30 cellular contexts compared by ENCODE assay signal in the genomic region with DNA sequence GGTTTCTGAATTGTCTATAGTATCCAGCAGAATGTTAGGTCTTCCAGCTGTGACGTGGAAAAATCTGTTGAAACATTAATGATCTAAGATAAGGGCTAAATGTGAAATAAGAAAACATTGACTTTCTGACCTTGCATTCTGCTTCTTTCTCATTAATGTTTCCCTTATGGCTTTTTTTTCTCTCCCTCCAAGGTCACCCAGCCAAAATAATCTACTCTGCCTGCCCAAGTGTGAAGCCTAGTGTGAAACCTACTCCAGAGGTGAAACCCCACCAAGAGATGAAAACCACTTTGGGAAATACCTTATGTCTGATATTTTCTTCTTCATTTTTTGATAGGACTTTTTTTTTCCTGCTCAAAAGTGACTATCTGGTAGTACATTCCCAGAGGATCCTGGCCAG.
"Had no signal": no experiment of that assay in that cellular context is flagged by ENCODE, and none has a peak within 500 bp of the region (broad histone marks: within the 10 kb centered on the region; RNA-seq: fewer than 3 reads in every experiment).

No MANE protein-coding gene starts in this region.

- H3K4me1 ChIP-seq: colonic mucosa had no signal

- H3K27ac Mint-ChIP-seq: activated CD4-positive, alpha-beta memory T cell treated with anti-CD3 and anti-CD28 coated beads, Interleukin-2, amount 10 ng/mL, durations not matched to agents 7 days and 5 days; activated CD4-positive, alpha-beta T cell treated with anti-CD3 and anti-CD28 coated beads, Interleukin-2, amount 10 ng/mL, durations not matched to agents 7 days and 5 days; activated naive CD4-positive, alpha-beta T cell treated with anti-CD3 and anti-CD28 coated beads, Interleukin-2, amount 10 ng/mL, durations not matched to agents 7 days and 5 days; activated naive CD4-positive, alpha-beta T cell treated with anti-CD3 and anti-CD28 coated beads, Interleukin-2, amount 50 U/mL, for 72 hours; activated naive CD8-positive, alpha-beta T cell treated with anti-CD3 and anti-CD28 coated beads, Interleukin-2, amount 10 ng/mL, durations not matched to agents 7 days and 5 days; activated T-cell treated with anti-CD3 and anti-CD28 coated beads, Interleukin-2, amount 50 U/mL, for 24 hours; activated T-cell treated with anti-CD3 and anti-CD28 coated beads, Interleukin-2, amount 50 U/mL, for 72 hours; brain; endodermal cell had no signal

- H3K4me3 Mint-ChIP-seq: activated CD4-positive, alpha-beta memory T cell treated with anti-CD3 and anti-CD28 coated beads, Interleukin-2, amount 10 ng/mL, durations not matched to agents 7 days and 5 days; activated CD4-positive, alpha-beta T cell treated with anti-CD3 and anti-CD28 coated beads, Interleukin-2, amount 10 ng/mL, durations not matched to agents 7 days and 5 days; activated naive CD4-positive, alpha-beta T cell treated with anti-CD3 and anti-CD28 coated beads, Interleukin-2, amount 10 ng/mL, durations not matched to agents 7 days and 5 days; activated naive CD8-positive, alpha-beta T cell treated with anti-CD3 and anti-CD28 coated beads, Interleukin-2, amount 10 ng/mL, durations not matched to agents 7 days and 5 days; activated T-cell treated with anti-CD3 and anti-CD28 coated beads, Interleukin-2, amount 50 U/mL, for 24 hours; activated T-cell treated with anti-CD3 and anti-CD28 coated beads, Interleukin-2, amount 50 U/mL, for 72 hours; brain; endodermal cell had no signal

- H3K9me3 ChIP-seq: breast epithelium, colonic mucosa, esophagus muscularis mucosa, gastrocnemius medialis had no signal

- DNase-seq: activated CD4-positive, alpha-beta memory T cell treated with anti-CD3 and anti-CD28 coated beads, Interleukin-2, amount 10 ng/mL, durations not matched to agents 7 days and 5 days; activated CD4-positive, alpha-beta T cell treated with anti-CD3 and anti-CD28 coated beads for 1 hour; activated CD4-positive, alpha-beta T cell treated with anti-CD3 and anti-CD28 coated beads for 4 hours; activated CD4-positive, alpha-beta T cell treated with anti-CD3 and anti-CD28 coated beads, Interleukin-2, amount 10 ng/mL, durations not matched to agents 7 days and 5 days; activated CD4-positive, alpha-beta T cell treated with anti-CD3 and anti-CD28 coated beads, Interleukin-2, amount 50 U/mL, for 4 hours; activated CD8-positive, alpha-beta memory T cell treated with anti-CD3 and anti-CD28 coated beads, Interleukin-2, amount 50 U/mL, for 48 hours; activated gamma-delta T cell; activated naive CD4-positive, alpha-beta T cell; activated naive CD4-positive, alpha-beta T cell treated with anti-CD3 and anti-CD28 coated beads, Interleukin-2, amount 10 ng/mL, durations not matched to agents 7 days and 5 days; activated naive CD8-positive, alpha-beta T cell treated with anti-CD3 and anti-CD28 coated beads, Interleukin-2, amount 10 ng/mL, durations not matched to agents 7 days and 5 days; activated T-cell treated with anti-CD3 and anti-CD28 coated beads for 4 hours; activated T-cell treated with anti-CD3 and anti-CD28 coated beads, Interleukin-2, amount 50 U/mL, for 24 hours; activated T-cell treated with anti-CD3 and anti-CD28 coated beads, Interleukin-2, amount 50 U/mL, for 72 hours; central memory CD4-positive, alpha-beta T cell; cerebellar nuclear complex; colonic mucosa; effector memory CD4-positive, alpha-beta T cell; endodermal cell; erythroblast; foreskin keratinocyte; gastrocnemius medialis; glutamatergic neuron; heart left ventricle; T-helper 2 cell had no signal

- H3K9me3 Mint-ChIP-seq: activated CD4-positive, alpha-beta memory T cell treated with anti-CD3 and anti-CD28 coated beads, Interleukin-2, amount 10 ng/mL, durations not matched to agents 7 days and 5 days; activated CD4-positive, alpha-beta T cell treated with anti-CD3 and anti-CD28 coated beads, Interleukin-2, amount 10 ng/mL, durations not matched to agents 7 days and 5 days; activated naive CD4-positive, alpha-beta T cell treated with anti-CD3 and anti-CD28 coated beads, Interleukin-2, amount 10 ng/mL, durations not matched to agents 7 days and 5 days; activated naive CD4-positive, alpha-beta T cell treated with anti-CD3 and anti-CD28 coated beads, Interleukin-2, amount 50 U/mL, for 72 hours; activated naive CD8-positive, alpha-beta T cell treated with anti-CD3 and anti-CD28 coated beads, Interleukin-2, amount 10 ng/mL, durations not matched to agents 7 days and 5 days; activated T-cell treated with anti-CD3 and anti-CD28 coated beads, Interleukin-2, amount 50 U/mL, for 72 hours had no signal

- ATAC-seq: activated naive CD4-positive, alpha-beta T cell treated with anti-CD3 and anti-CD28 coated beads, Interleukin-2, amount 50 U/mL, for 72 hours; activated T-cell treated with anti-CD3 and anti-CD28 coated beads, Interleukin-2, amount 50 U/mL, for 72 hours; foreskin keratinocyte; gastrocnemius medialis; heart left ventricle had no signal

- H3K27ac ChIP-seq: ascending aorta, breast epithelium, cardiac muscle cell, colonic mucosa, esophagus muscularis mucosa, foreskin keratinocyte, gastrocnemius medialis, heart left ventricle had no signal

- H3K36me3 ChIP-seq: ascending aorta, breast epithelium, cardiac muscle cell, colonic mucosa, esophagus muscularis mucosa, gastrocnemius medialis, heart left ventricle had no signal

- H3K4me3 ChIP-seq: ascending aorta, breast epithelium, cardiac muscle cell, colonic mucosa, esophagus muscularis mucosa, gastrocnemius medialis, heart left ventricle had no signal

- H3K36me3 Mint-ChIP-seq: activated naive CD4-positive, alpha-beta T cell treated with anti-CD3 and anti-CD28 coated beads, Interleukin-2, amount 10 ng/mL, durations not matched to agents 7 days and 5 days; activated naive CD4-positive, alpha-beta T cell treated with anti-CD3 and anti-CD28 coated beads, Interleukin-2, amount 50 U/mL, for 72 hours; activated naive CD8-positive, alpha-beta T cell treated with anti-CD3 and anti-CD28 coated beads, Interleukin-2, amount 10 ng/mL, durations not matched to agents 7 days and 5 days; brain had no signal

- H3K27me3 ChIP-seq: ascending aorta, breast epithelium, cardiac muscle cell, colonic mucosa, esophagus muscularis mucosa, foreskin keratinocyte, gastrocnemius medialis, heart left ventricle had no signal
